ENCODE assay signal across 21 cellular contexts in genomic region chr4:48686369-48686768, GRCh38.
DNase-seq lines count a peak whose midpoint lies in the region; ATAC-seq and TF ChIP-seq lines count a peak whose summit lies in the region.
"Had no signal": no experiment of that assay in that cellular context is flagged by ENCODE, and none has a peak within 500 bp of the region (broad histone marks: within the 10 kb centered on the region; RNA-seq: fewer than 3 reads in every experiment).

No MANE protein-coding gene starts in this region.

- H3K9me2 ChIP-seq in SK-N-SH: no peaks in the 10 kb centered on the region

- TF ChIP-seq EP300 in SK-N-SH (IDR thresholded peaks at IDR 0.05; ENCODE audit: borderline replicate concordance in 1 of 2, low read depth in 1 of 2, low read length in 1 of 2): peak in 1 of 2 experiments; percentile 59; a peak in 1 of 4 replicates

- intact Hi-C loops in CD8-positive, alpha-beta T cell (cut with DNase I, micrococcal nuclease): no loop called here

- H3K4me3 ChIP-seq in SK-N-SH (ENCODE audit: low read depth in 2 of 2, low read length in 1 of 2) (no peak overlapping the region), parathyroid adenoma (ENCODE audit: low read depth, low read length) (no peak overlapping the region)
- H3K4me3 ChIP-seq in CD8-positive, alpha-beta T cell (ENCODE audit: low read depth, low read length): no peak overlapping the region
- H3K4me3 ChIP-seq: A549; BLaER1 treated with 17β-estradiol and CSF1 and Interleukin-3, amounts not matched to agents 10 nM and 100 nM; GM23338 had no signal

- WGBS in SK-N-SH (ENCODE audit: low lambda C conversion rate): 83% methylated on average over 3 of the region's 3 CpGs

- no peaks in the 10 kb centered on the region for H3K9me3 Mint-ChIP-seq in CD8-positive, alpha-beta T cell
- H3K9me3 Mint-ChIP-seq in glutamatergic neuron (ENCODE audit: unreplicated experiment): no peaks in the 10 kb centered on the region
- H3K9me3 Mint-ChIP-seq: GM23338, HFFc6, IgD-negative memory B cell had no signal

- H3K4me2 ChIP-seq in SK-N-SH: no peak overlapping the region
- no peak overlapping the region for H3K4me2 ChIP-seq in parathyroid adenoma (ENCODE audit: low read length)
- H3K4me2 ChIP-seq: A549, GM23338 had no signal

- peak; percentile 23 for DNase-seq in SK-N-SH
- no peak for DNase-seq in CD8-positive, alpha-beta T cell
- no peak for DNase-seq in glutamatergic neuron
- no peak for DNase-seq in NCI-H345 treated with DMSO at 0.1 percent for 48 hours (lab: John Stamatoyannopoulos, UW; ENCODE audit: unreplicated experiment)
- DNase-seq: AML-193, DMS153, DMS79 treated with DMSO at 0.1 percent for 48 hours, GF-D8, H7, HFFc6, KBM-7 had no signal

- no peak overlapping the region for H3K4me3 Mint-ChIP-seq in CD8-positive, alpha-beta T cell
- no peak overlapping the region for H3K4me3 Mint-ChIP-seq in glutamatergic neuron (ENCODE audit: unreplicated experiment)
- H3K4me3 Mint-ChIP-seq: GM23338, HFFc6, IgD-negative memory B cell had no signal

- H3K9ac ChIP-seq in SK-N-SH (no peak overlapping the region), parathyroid adenoma (no peak overlapping the region)
- H3K9ac ChIP-seq: BLaER1 treated with 17β-estradiol and CSF1 and Interleukin-3, amounts not matched to agents 10 nM and 100 nM had no signal

- no peaks in the 10 kb centered on the region for H3K27me3 Mint-ChIP-seq in CD8-positive, alpha-beta T cell (ENCODE audit: low read depth)
- H3K27me3 Mint-ChIP-seq in glutamatergic neuron (ENCODE audit: unreplicated experiment): peaks cover 4% of the 10 kb centered on the region
- H3K27me3 Mint-ChIP-seq: IgD-negative memory B cell had no signal

- H3K79me2 ChIP-seq in SK-N-SH (ENCODE audit: insufficient read depth): peaks cover 71% of the 10 kb centered on the region
- no peaks in the 10 kb centered on the region for H3K79me2 ChIP-seq in parathyroid adenoma

- no peak overlapping the region for H2AFZ ChIP-seq in SK-N-SH (ENCODE audit: low read depth)
- H2AFZ ChIP-seq in parathyroid adenoma: no peak overlapping the region
- H2AFZ ChIP-seq: GM23338 had no signal

- TF ChIP-seq RAD21 in SK-N-SH (IDR thresholded peaks at IDR 0.05; ENCODE audit: low read length): no peak

- peak overlapping the region; percentile 8 for H3K27ac Mint-ChIP-seq in CD8-positive, alpha-beta T cell
- peak overlapping the region; percentile 40 for H3K27ac Mint-ChIP-seq in glutamatergic neuron (ENCODE audit: unreplicated experiment)
- H3K27ac Mint-ChIP-seq: GM23338, HFFc6 had no signal

- peaks cover 4% of the 10 kb centered on the region; the same call in 1 of the 2 replicates for H4K20me1 ChIP-seq in SK-N-SH (ENCODE audit: insufficient read depth)

- POLR2A ChIA-PET in SK-N-SH (lab: Yijun Ruan, JAX): no interaction called here
- POLR2A ChIA-PET in CD8-positive, alpha-beta T cell (lab: Charles Lee): no interaction called here

- H3K27ac ChIP-seq in SK-N-SH (ENCODE audit: low read depth in 2 of 2, low read length in 1 of 2) (peak overlapping the region in 1 of 2 experiments; percentile 39; a peak in 1 of 4 replicates), parathyroid adenoma (peak overlapping the region; percentile 60)
- H3K27ac ChIP-seq in CD8-positive, alpha-beta T cell (ENCODE audit: low read depth, low read length): no peak overlapping the region
- H3K27ac ChIP-seq: 22Rv1; A549; BLaER1 treated with 17β-estradiol and CSF1 and Interleukin-3, amounts not matched to agents 10 nM and 100 nM had no signal

- H3K4me1 ChIP-seq in SK-N-SH (ENCODE audit: control insufficient read depth in 1 of 2, insufficient read depth in 2 of 2, low read depth in 1 of 2, low read length in 1 of 2): peaks cover 10 to 12% of the 10 kb centered on the region in 2 experiments; a peak in 3 of 4 replicates
- no peaks in the 10 kb centered on the region for H3K4me1 ChIP-seq in CD8-positive, alpha-beta T cell (ENCODE audit: insufficient read depth, low read length)
- peaks cover 29% of the 10 kb centered on the region for H3K4me1 ChIP-seq in parathyroid adenoma

- H3K36me3 ChIP-seq in SK-N-SH (replicated peaks in 1 of 2; ENCODE audit: control insufficient read depth in 1 of 2, insufficient read depth in 2 of 2, low read length in 1 of 2) (peaks cover 0 to 8% of the 10 kb centered on the region in 2 experiments), parathyroid adenoma (ENCODE audit: control insufficient read depth, insufficient read depth, low read length) (no peaks in the 10 kb centered on the region)
- H3K36me3 ChIP-seq in CD8-positive, alpha-beta T cell (ENCODE audit: insufficient read depth, low read length): no peaks in the 10 kb centered on the region

- H3K36me3 Mint-ChIP-seq in CD8-positive, alpha-beta T cell: peaks cover 17% of the 10 kb centered on the region
- H3K36me3 Mint-ChIP-seq in glutamatergic neuron (ENCODE audit: unreplicated experiment): no peaks in the 10 kb centered on the region

- peaks cover 61% of the 10 kb centered on the region for H3K4me1 Mint-ChIP-seq in CD8-positive, alpha-beta T cell (ENCODE audit: low read depth)
- peaks cover 23% of the 10 kb centered on the region for H3K4me1 Mint-ChIP-seq in glutamatergic neuron (ENCODE audit: low read depth, unreplicated experiment)

- H3F3A ChIP-seq in SK-N-SH (replicated peaks; ENCODE audit: insufficient read depth): no peaks in the 10 kb centered on the region

- TF ChIP-seq CTCF in SK-N-SH (IDR thresholded peaks at IDR 0.05) (no peak), glutamatergic neuron (IDR thresholded peaks at IDR 0.05; ENCODE audit: partially characterized antibody, unreplicated experiment) (no peak), parathyroid adenoma (IDR thresholded peaks at IDR 0.05) (no peak)
- no peak for TF ChIP-seq CTCF in CD8-positive, alpha-beta T cell (IDR thresholded peaks at IDR 0.05)

- CTCF ChIA-PET in SK-N-SH (lab: Yijun Ruan, JAX): interaction anchor here (1.4 kb wide), 1 partner anchor 276 kb away, joined by 4 read pairs; no protein-coding TSS in a partner anchor
- CTCF ChIA-PET in CD8-positive, alpha-beta T cell (lab: Charles Lee): no interaction called here

- H3K9me3 ChIP-seq in SK-N-SH: no peaks in the 10 kb centered on the region
- H3K9me3 ChIP-seq in CD8-positive, alpha-beta T cell (ENCODE audit: low read length): no peaks in the 10 kb centered on the region
- H3K9me3 ChIP-seq in parathyroid adenoma (ENCODE audit: control insufficient read depth, low read length): no peaks in the 10 kb centered on the region
- H3K9me3 ChIP-seq: A549 had no signal

- no peak for ATAC-seq in SK-N-SH treated with all-trans-retinoic acid at 6 μM for 48 hours
- ATAC-seq in CD8-positive, alpha-beta T cell: no peak
- no peak for ATAC-seq in GM19397 (IDR thresholded peaks at IDR 0.05; ENCODE audit: unreplicated experiment)
- ATAC-seq in HG02588 (IDR thresholded peaks at IDR 0.05; ENCODE audit: unreplicated experiment): no peak
- ATAC-seq: A549, GM23338, HCT116 had no signal

- H3K27me3 ChIP-seq in SK-N-SH (ENCODE audit: insufficient read depth): no peaks in the 10 kb centered on the region
- no peaks in the 10 kb centered on the region for H3K27me3 ChIP-seq in CD8-positive, alpha-beta T cell (ENCODE audit: insufficient read depth, low read length)
- H3K27me3 ChIP-seq in parathyroid adenoma (ENCODE audit: control insufficient read depth, insufficient read depth, low read length): no peaks in the 10 kb centered on the region
- H3K27me3 ChIP-seq: BLaER1 treated with 17β-estradiol and CSF1 and Interleukin-3, amounts not matched to agents 10 nM and 100 nM had no signal

TF ChIP-seq in SK-N-SH, 30 proteins besides CTCF, POLR2A, EP300 and RAD21:
- TF ChIP-seq GATA2 (CRISPR knock-in tag; IDR thresholded peaks at IDR 0.05) (peak; percentile 77), MXI1 (IDR thresholded peaks at IDR 0.05; ENCODE audit: low read depth, low read length) (peak; percentile 24; the same call in 1 of the 2 replicates), TCF12 (IDR thresholded peaks at IDR 0.05) (no peak), RCOR1 (IDR thresholded peaks at IDR 0.05; ENCODE audit: low read length) (0 out of 2 replicates have a peak, but pooled peaks have one; percentile 38)

TF ChIP-seq in SK-N-SH treated with all-trans-retinoic acid at 6 μM for 48 hours, 23 proteins besides CTCF, POLR2A, EP300 and RAD21 (continues in another document):
- TF ChIP-seq CSRNP3 (CRISPR knock-in tag; IDR thresholded peaks at IDR 0.05): no peak
- no peak for TF ChIP-seq BACH2 (CRISPR knock-in tag; IDR thresholded peaks at IDR 0.05; ENCODE audit: borderline replicate concordance)
- TF ChIP-seq CREB5 (CRISPR knock-in tag; IDR thresholded peaks at IDR 0.05; ENCODE audit: low read depth): no peak
- TF ChIP-seq ZNF565 (CRISPR knock-in tag; conservative IDR thresholded peaks at IDR 0.05; ENCODE audit: low read depth): no peak
- no peak for TF ChIP-seq SNAI2 (CRISPR knock-in tag; IDR thresholded peaks at IDR 0.05)
- no peak for TF ChIP-seq ZFP3 (CRISPR knock-in tag; IDR thresholded peaks at IDR 0.05)
- no peak for TF ChIP-seq CSDC2 (CRISPR knock-in tag; IDR thresholded peaks at IDR 0.05)
- no peak for TF ChIP-seq ZNF8 (CRISPR knock-in tag; IDR thresholded peaks at IDR 0.05)
- TF ChIP-seq ZNF70 (CRISPR knock-in tag; IDR thresholded peaks at IDR 0.05): no peak
